20 cellular contexts compared by ENCODE assay signal in the genomic region with DNA sequence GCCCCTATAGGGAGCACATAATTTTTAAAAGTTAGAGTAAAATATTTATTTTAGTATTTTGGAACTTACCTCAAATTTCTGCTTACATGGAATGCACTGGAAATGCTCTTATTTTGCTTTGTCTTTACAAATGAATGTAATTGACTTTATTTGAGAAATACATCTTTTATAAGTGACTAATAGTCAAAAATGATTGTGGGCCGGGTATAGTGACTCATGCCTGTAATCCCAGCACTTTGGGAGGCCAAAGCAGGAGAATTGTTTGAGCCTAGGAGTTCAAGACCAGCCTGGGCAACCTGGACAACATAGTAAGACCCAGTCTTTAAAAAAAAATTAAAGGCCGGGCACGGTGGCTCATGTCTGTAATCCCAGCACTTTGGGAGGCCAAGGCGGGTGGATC.
"Had no signal": no experiment of that assay in that cellular context is flagged by ENCODE, and none has a peak within 500 bp of the region (broad histone marks: within the 10 kb centered on the region; RNA-seq: fewer than 3 reads in every experiment).

No MANE protein-coding gene starts in this region.

- DNase-seq: activated CD4-positive, alpha-beta T cell treated with anti-CD3 and anti-CD28 coated beads for 48 hours; activated CD8-positive, alpha-beta T cell treated with anti-CD3 and anti-CD28 coated beads for 36 hours; activated effector memory CD4-positive, alpha-beta T cell treated with anti-CD3 and anti-CD28 coated beads, Interleukin-2, amount 50 U/mL, for 16 hours; activated T-cell treated with anti-CD3 and anti-CD28 coated beads, Interleukin-2, amount 50 U/mL, for 48 hours; caudate nucleus; cortex of kidney; effector CD4-positive, alpha-beta T cell; foreskin melanocyte; head of caudate nucleus; left cardiac atrium; lower lobe of right lung; ovary; spleen had no signal

- H3K4me3 ChIP-seq: lower lobe of right lung, ovary, spleen, suprapubic skin had no signal

- H3K4me3 Mint-ChIP-seq: activated CD8-positive, alpha-beta T cell treated with anti-CD3 and anti-CD28 coated beads for 36 hours; mesothelial cell of epicardium; stimulated activated naive CD8-positive, alpha-beta T cell treated with anti-CD3 and anti-CD28 coated beads, Interleukin-15, Interleukin-2, amounts not matched to agents 100 ng/mL and 50 ng/mL, for 24 hours; T-helper 1 cell treated with Interleukin-12 subunit alpha and Interleukin-12 subunit beta and Interleukin-4 antibody, amounts not matched to agents 30 μg/mL and 1 μg/mL, for 36 hours; type B pancreatic cell had no signal

- H3K27ac Mint-ChIP-seq: activated CD8-positive, alpha-beta T cell treated with anti-CD3 and anti-CD28 coated beads for 36 hours; activated naive CD4-positive, alpha-beta T cell treated with anti-CD3 and anti-CD28 coated beads, Interleukin-2, amount 50 U/mL, for 72 hours; stimulated activated naive CD8-positive, alpha-beta T cell treated with anti-CD3 and anti-CD28 coated beads, Interleukin-15, Interleukin-2, amounts not matched to agents 100 ng/mL and 50 ng/mL, for 24 hours; T-helper 1 cell treated with Interleukin-12 subunit alpha and Interleukin-12 subunit beta and Interleukin-4 antibody, amounts not matched to agents 30 μg/mL and 1 μg/mL, for 36 hours; type B pancreatic cell had no signal

- H3K27me3 ChIP-seq: ovary, spleen, suprapubic skin had no signal

- ATAC-seq: activated CD8-positive, alpha-beta T cell treated with anti-CD3 and anti-CD28 coated beads for 36 hours; activated naive CD4-positive, alpha-beta T cell treated with anti-CD3 and anti-CD28 coated beads, Interleukin-2, amount 50 U/mL, for 72 hours; left cardiac atrium; lower lobe of right lung; sciatic nerve had no signal

- H3K9me3 ChIP-seq: lower lobe of right lung, ovary, spleen, suprapubic skin had no signal

- H3K27ac ChIP-seq: lower lobe of right lung, ovary, spleen, suprapubic skin had no signal

- H3K9me3 Mint-ChIP-seq: activated CD8-positive, alpha-beta T cell treated with anti-CD3 and anti-CD28 coated beads for 36 hours; activated naive CD4-positive, alpha-beta T cell treated with anti-CD3 and anti-CD28 coated beads, Interleukin-2, amount 50 U/mL, for 72 hours; mesothelial cell of epicardium; stimulated activated naive CD8-positive, alpha-beta T cell treated with anti-CD3 and anti-CD28 coated beads, Interleukin-15, Interleukin-2, amounts not matched to agents 100 ng/mL and 50 ng/mL, for 24 hours; T-helper 1 cell treated with Interleukin-12 subunit alpha and Interleukin-12 subunit beta and Interleukin-4 antibody, amounts not matched to agents 30 μg/mL and 1 μg/mL, for 36 hours; type B pancreatic cell had no signal

- H3K27me3 Mint-ChIP-seq: activated CD8-positive, alpha-beta T cell treated with anti-CD3 and anti-CD28 coated beads for 36 hours; stimulated activated naive CD8-positive, alpha-beta T cell treated with anti-CD3 and anti-CD28 coated beads, Interleukin-15, Interleukin-2, amounts not matched to agents 100 ng/mL and 50 ng/mL, for 24 hours; type B pancreatic cell had no signal
